ENCODE assay signal across 24 cellular contexts in genomic region chr12:112446008-112446725, GRCh38. TPM values are rescaled to one million over a fixed set of nuclear protein-coding genes. Genes with fewer than 3 reads are reported as not detected.
DNase-seq lines count a peak whose midpoint lies in the region; ATAC-seq and TF ChIP-seq lines count a peak whose summit lies in the region.
"Had no signal": no experiment of that assay in that cellular context is flagged by ENCODE, and none has a peak within 500 bp of the region (broad histone marks: within the 10 kb centered on the region; RNA-seq: fewer than 3 reads in every experiment).

No MANE protein-coding gene starts in this region.

- H3K9me3 Mint-ChIP-seq in activated CD4-positive, alpha-beta T cell treated with anti-CD3 and anti-CD28 coated beads, Interleukin-2, amount 10 ng/mL, durations not matched to agents 7 days and 5 days: no peaks in the 10 kb centered on the region
- H3K9me3 Mint-ChIP-seq in activated T-helper 1 cell treated with anti-CD3 and anti-CD28 coated beads, Interleukin-12 subunit alpha, Interleukin-12 subunit beta, Interleukin-2, Interleukin-4 antibody, amounts not matched to agents 30 ng/mL and 10 ng/mL and 1 ng/mL, durations not matched to agents 14 hours and 24 hours and 36 hours: no peaks in the 10 kb centered on the region
- H3K9me3 Mint-ChIP-seq in neural crest cell: no peaks in the 10 kb centered on the region

- peaks cover 14% of the 10 kb centered on the region for H4K20me1 ChIP-seq in Loucy (ENCODE audit: insufficient read depth, low read length, poor library complexity, severe bottlenecking)

- H3K27me3 ChIP-seq in Loucy (ENCODE audit: insufficient read depth, low read length, poor library complexity, severe bottlenecking): no peaks in the 10 kb centered on the region
- H3K27me3 ChIP-seq in esophagus squamous epithelium: no peaks in the 10 kb centered on the region
- H3K27me3 ChIP-seq: right atrium auricular region had no signal

- no peak for ATAC-seq in HG03378 (IDR thresholded peaks at IDR 0.05; ENCODE audit: unreplicated experiment)
- ATAC-seq: esophagus mucosa, GM12878 had no signal

- H3K9me3 ChIP-seq in Loucy (ENCODE audit: insufficient read depth, low read depth, low read length) (no peaks in the 10 kb centered on the region), esophagus squamous epithelium (no peaks in the 10 kb centered on the region)
- H3K9me3 ChIP-seq: right atrium auricular region had no signal

- TF ChIP-seq POLR2A in esophagus squamous epithelium (IDR thresholded peaks at IDR 0.05): no peak

- CTCF ChIA-PET in activated CD4-positive, alpha-beta T cell treated with anti-CD3 and anti-CD28 coated beads, Interleukin-2, amount 10 ng/mL, durations not matched to agents 7 days and 5 days (lab: Charles Lee): interaction anchor here (0.8 kb wide), 1 partner anchor 17 kb away, joined by 3 read pairs; no protein-coding TSS in a partner anchor

- peaks cover 21% of the 10 kb centered on the region for H3K79me2 ChIP-seq in Loucy (ENCODE audit: insufficient read depth, low read length)

- 82 to 90% methylated on average over 3 of the region's 3 CpGs for whole genome bisulfite sequencing in esophagus squamous epithelium, 2 donors

- no peaks in the 10 kb centered on the region for H3F3A ChIP-seq in Loucy (ENCODE audit: low read depth)

- H3K4me1 Mint-ChIP-seq in activated CD4-positive, alpha-beta T cell treated with anti-CD3 and anti-CD28 coated beads, Interleukin-2, amount 10 ng/mL, durations not matched to agents 7 days and 5 days: peaks cover 21% of the 10 kb centered on the region
- peaks cover 16% of the 10 kb centered on the region for H3K4me1 Mint-ChIP-seq in activated T-helper 1 cell treated with anti-CD3 and anti-CD28 coated beads, Interleukin-12 subunit alpha, Interleukin-12 subunit beta, Interleukin-2, Interleukin-4 antibody, amounts not matched to agents 30 ng/mL and 10 ng/mL and 1 ng/mL, durations not matched to agents 14 hours and 24 hours and 36 hours (ENCODE audit: low read depth)
- H3K4me1 Mint-ChIP-seq in neural crest cell: no peaks in the 10 kb centered on the region

- H3K4me3 Mint-ChIP-seq in activated CD4-positive, alpha-beta T cell treated with anti-CD3 and anti-CD28 coated beads, Interleukin-2, amount 10 ng/mL, durations not matched to agents 7 days and 5 days: no peak overlapping the region
- H3K4me3 Mint-ChIP-seq in activated T-helper 1 cell treated with anti-CD3 and anti-CD28 coated beads, Interleukin-12 subunit alpha, Interleukin-12 subunit beta, Interleukin-2, Interleukin-4 antibody, amounts not matched to agents 30 ng/mL and 10 ng/mL and 1 ng/mL, durations not matched to agents 14 hours and 24 hours and 36 hours: no peak overlapping the region
- H3K4me3 Mint-ChIP-seq in neural crest cell: no peak overlapping the region

- H3K27me3 Mint-ChIP-seq in activated CD4-positive, alpha-beta T cell treated with anti-CD3 and anti-CD28 coated beads, Interleukin-2, amount 10 ng/mL, durations not matched to agents 7 days and 5 days: no peaks in the 10 kb centered on the region
- H3K27me3 Mint-ChIP-seq in activated T-helper 1 cell treated with anti-CD3 and anti-CD28 coated beads, Interleukin-12 subunit alpha, Interleukin-12 subunit beta, Interleukin-2, Interleukin-4 antibody, amounts not matched to agents 30 ng/mL and 10 ng/mL and 1 ng/mL, durations not matched to agents 14 hours and 24 hours and 36 hours (ENCODE audit: insufficient read depth): no peaks in the 10 kb centered on the region
- H3K27me3 Mint-ChIP-seq in neural crest cell (ENCODE audit: low read depth): no peaks in the 10 kb centered on the region

- H3K4me2 ChIP-seq in Loucy (ENCODE audit: low read depth, low read length, poor library complexity, severe bottlenecking): peak overlapping the region; percentile 28

- TF ChIP-seq CTCF in Loucy (conservative IDR thresholded peaks at IDR 0.05; ENCODE audit: low read length): no peak
- TF ChIP-seq CTCF in neural crest cell (conservative IDR thresholded peaks at IDR 0.05): no peak
- no peak for TF ChIP-seq CTCF in esophagus squamous epithelium (IDR thresholded peaks at IDR 0.05)

- peak overlapping the region; percentile 51 for H3K27ac Mint-ChIP-seq in activated CD4-positive, alpha-beta T cell treated with anti-CD3 and anti-CD28 coated beads, Interleukin-2, amount 10 ng/mL, durations not matched to agents 7 days and 5 days
- H3K27ac Mint-ChIP-seq in activated T-helper 1 cell treated with anti-CD3 and anti-CD28 coated beads, Interleukin-12 subunit alpha, Interleukin-12 subunit beta, Interleukin-2, Interleukin-4 antibody, amounts not matched to agents 30 ng/mL and 10 ng/mL and 1 ng/mL, durations not matched to agents 14 hours and 24 hours and 36 hours: peak overlapping the region; percentile 53
- peak overlapping the region; percentile 38 for H3K27ac Mint-ChIP-seq in neural crest cell (ENCODE audit: unreplicated experiment)

- no peak overlapping the region for H3K27ac ChIP-seq in esophagus squamous epithelium
- H3K27ac ChIP-seq: C4-2B, GM23248, right atrium auricular region, VCaP had no signal

- H3K9me2 ChIP-seq in Loucy (replicated peaks; ENCODE audit: low read depth, low read length): no peaks in the 10 kb centered on the region

- intact Hi-C loops in activated T-helper 1 cell treated with anti-CD3 and anti-CD28 coated beads, Interleukin-12 subunit alpha, Interleukin-12 subunit beta, Interleukin-2, Interleukin-4 antibody, amounts not matched to agents 30 ng/mL and 10 ng/mL and 1 ng/mL, durations not matched to agents 14 hours and 24 hours and 36 hours (cut with micrococcal nuclease): no loop called here
- intact Hi-C loops in esophagus squamous epithelium (cut with DNase I): no loop called here

- no peak overlapping the region for H3K9ac ChIP-seq in Loucy (ENCODE audit: low read depth, low read length, poor library complexity, severe bottlenecking)
- H3K9ac ChIP-seq: GM23248 had no signal

- no peak for DNase-seq in activated CD4-positive, alpha-beta T cell treated with anti-CD3 and anti-CD28 coated beads, Interleukin-2, amount 10 ng/mL, durations not matched to agents 7 days and 5 days
- no peak for DNase-seq in activated CD4-positive, alpha-beta T cell treated with anti-CD3 and anti-CD28 coated beads, Interleukin-2, amount 50 U/mL, for 4 hours
- DNase-seq in activated T-helper 1 cell treated with anti-CD3 and anti-CD28 coated beads, Interleukin-12 subunit alpha, Interleukin-12 subunit beta, Interleukin-2, Interleukin-4 antibody, amounts not matched to agents 30 ng/mL and 10 ng/mL and 1 ng/mL, durations not matched to agents 14 hours and 24 hours and 36 hours (ENCODE audit: low spot score): no peak
- DNase-seq in neural crest cell (ENCODE audit: low read depth, low spot score) (no peak), esophagus squamous epithelium (lab: John Stamatoyannopoulos, UW) (no peak), hypothalamus (lab: John Stamatoyannopoulos, UW) (no peak)
- DNase-seq: activated effector memory CD4-positive, alpha-beta T cell treated with anti-CD3 and anti-CD28 coated beads, Interleukin-2, amount 50 U/mL, for 16 hours; effector CD4-positive, alpha-beta T cell; GM23248; kidney; NCI-H187 treated with DMSO at 0.1 percent for 48 hours; NCI-H345; NCI-H82; occipital lobe; Right ventricle myocardium superior; stimulated activated CD4-positive, alpha-beta T cell treated with anti-CD3 and anti-CD28 coated beads, Interleukin-4, amount 100 ng/mL, for 4 hours; SW 1271 had no signal

- H3K36me3 Mint-ChIP-seq in activated CD4-positive, alpha-beta T cell treated with anti-CD3 and anti-CD28 coated beads, Interleukin-2, amount 10 ng/mL, durations not matched to agents 7 days and 5 days (ENCODE audit: low read depth): peaks cover 26% of the 10 kb centered on the region
- peaks cover 18% of the 10 kb centered on the region for H3K36me3 Mint-ChIP-seq in activated T-helper 1 cell treated with anti-CD3 and anti-CD28 coated beads, Interleukin-12 subunit alpha, Interleukin-12 subunit beta, Interleukin-2, Interleukin-4 antibody, amounts not matched to agents 30 ng/mL and 10 ng/mL and 1 ng/mL, durations not matched to agents 14 hours and 24 hours and 36 hours (ENCODE audit: low read depth)
- no peaks in the 10 kb centered on the region for H3K36me3 Mint-ChIP-seq in neural crest cell (ENCODE audit: low read depth)

- H3K36me3 ChIP-seq in Loucy (ENCODE audit: insufficient read depth, low read length) (peaks cover 24% of the 10 kb centered on the region; the same call in 1 of the 2 replicates), esophagus squamous epithelium (peaks cover 0 to 57% (median 10%) of the 10 kb centered on the region in 3 donors)

- no peak overlapping the region for H3K4me3 ChIP-seq in Loucy (ENCODE audit: low read length, poor library complexity, severe bottlenecking)
- no peak overlapping the region for H3K4me3 ChIP-seq in esophagus squamous epithelium
- H3K4me3 ChIP-seq: GM12878, GM23248, right atrium auricular region had no signal

- peaks cover 4% of the 10 kb centered on the region for H3K4me1 ChIP-seq in Loucy (ENCODE audit: insufficient read depth, low read length, poor library complexity, severe bottlenecking)
- peaks cover 0 to 7% (median 0%) of the 10 kb centered on the region in 3 donors for H3K4me1 ChIP-seq in esophagus squamous epithelium
- H3K4me1 ChIP-seq: right atrium auricular region had no signal

- no peak overlapping the region for H2AFZ ChIP-seq in Loucy (ENCODE audit: low read length)
- H2AFZ ChIP-seq: GM23248 had no signal

- POLR2A ChIA-PET in activated CD4-positive, alpha-beta T cell treated with anti-CD3 and anti-CD28 coated beads, Interleukin-2, amount 10 ng/mL, durations not matched to agents 7 days and 5 days (lab: Charles Lee): no interaction called here

RNA-seq across cellular contexts. Expression of gene PTPN11, which starts 27.4 kb away (rescaled TPM):
- 10 to 100 TPM; 79.2 to 84.4 TPM for total RNA-seq in activated CD4-positive, alpha-beta T cell treated with anti-CD3 and anti-CD28 coated beads, Interleukin-2, amount 10 ng/mL, durations not matched to agents 7 days and 5 days
- 163 TPM in 2 replicates for total RNA-seq in activated T-helper 1 cell treated with anti-CD3 and anti-CD28 coated beads, Interleukin-12 subunit alpha, Interleukin-12 subunit beta, Interleukin-2, Interleukin-4 antibody, amounts not matched to agents 30 ng/mL and 10 ng/mL and 1 ng/mL, durations not matched to agents 14 hours and 24 hours and 36 hours
- total RNA-seq in neural crest cell (91.8 and 92.1 TPM in 2 replicates), esophagus squamous epithelium (10 to 100 TPM; 29.0 to 82.0 (median 57.5) TPM)

RNA-seq across cellular contexts. Expression of gene RPL6, which starts 36.8 kb away (rescaled TPM):
- total RNA-seq in activated CD4-positive, alpha-beta T cell treated with anti-CD3 and anti-CD28 coated beads, Interleukin-2, amount 10 ng/mL, durations not matched to agents 7 days and 5 days: 1,000 to 10,000 TPM; 1,236 to 1,343 TPM
- total RNA-seq in activated T-helper 1 cell treated with anti-CD3 and anti-CD28 coated beads, Interleukin-12 subunit alpha, Interleukin-12 subunit beta, Interleukin-2, Interleukin-4 antibody, amounts not matched to agents 30 ng/mL and 10 ng/mL and 1 ng/mL, durations not matched to agents 14 hours and 24 hours and 36 hours: 1,690 and 1,698 TPM in 2 replicates
- total RNA-seq in neural crest cell: 1,997 and 2,075 TPM in 2 replicates
- 1,000 to 10,000 TPM; 1,154 to 2,029 (median 1,623) TPM for total RNA-seq in esophagus squamous epithelium
